In the genomic region with DNA sequence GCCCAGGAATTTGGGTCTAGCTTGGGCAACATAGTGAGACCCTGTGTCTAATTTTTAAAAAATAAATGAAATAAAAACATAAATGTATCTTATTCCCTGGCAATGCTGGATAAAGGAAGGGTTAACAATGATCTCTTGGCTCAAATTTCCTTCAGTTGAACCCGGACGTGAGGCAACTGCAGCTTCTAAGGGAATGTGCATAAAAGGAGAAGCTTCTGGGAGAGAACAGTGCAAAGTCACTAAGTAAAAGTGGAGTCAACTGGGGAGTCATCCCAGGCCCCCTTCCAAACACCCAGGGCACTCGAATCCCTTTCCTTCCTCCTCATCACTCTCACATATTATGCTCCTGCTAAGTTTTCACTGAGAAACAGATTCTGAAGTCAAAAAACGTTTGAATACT, we compare ENCODE assay signal across 23 cellular contexts.
DNase-seq lines count a peak whose midpoint lies in the region; ATAC-seq and TF ChIP-seq lines count a peak whose summit lies in the region.
"Had no signal": no experiment of that assay in that cellular context is flagged by ENCODE, and none has a peak within 500 bp of the region (broad histone marks: within the 10 kb centered on the region; RNA-seq: fewer than 3 reads in every experiment).

No MANE protein-coding gene starts in this region.

- H3K27me3 Mint-ChIP-seq in Calu3 (ENCODE audit: unreplicated experiment), result no peaks in the 10 kb centered on the region
- peaks cover 2 to 3% of the 10 kb centered on the region in 2 donors for H3K27me3 Mint-ChIP-seq in CD8-positive, alpha-beta memory T cell
- H3K27me3 Mint-ChIP-seq: activated naive CD8-positive, alpha-beta T cell had no signal

- dilution Hi-C loops in IMR-90 (cut with HindIII; ENCODE audit: low sequenced_read_pairs, unreplicated experiment), result loop anchor here (25.0 kb wide), 1 partner anchor 200 kb away; no protein-coding TSS in a partner anchor

- H3K27me3 ChIP-seq in IMR-90 (ENCODE audit: control insufficient read depth, insufficient read depth, low read length) (no peaks in the 10 kb centered on the region), neuronal stem cell (ENCODE audit: control insufficient read depth in 3 of 3, insufficient read depth in 3 of 3, low read depth in 1 of 3, low read length in 3 of 3) (no peaks in the 10 kb centered on the region)
- no peaks in the 10 kb centered on the region for H3K27me3 ChIP-seq in CD8-positive, alpha-beta memory T cell (ENCODE audit: insufficient read depth, low read length, poor library complexity, severe bottlenecking)
- H3K27me3 ChIP-seq: pancreas, right lobe of liver, tibial artery had no signal

- peaks cover 40% of the 10 kb centered on the region for H3K4me1 Mint-ChIP-seq in Calu3 (ENCODE audit: low read depth, unreplicated experiment)
- no peaks in the 10 kb centered on the region for H3K4me1 Mint-ChIP-seq in CD8-positive, alpha-beta memory T cell
- H3K4me1 Mint-ChIP-seq: stimulated activated naive B cell treated with anti-CD40 and anti-IgM and Interleukin-4, amounts not matched to agents 10 μg/mL and 1 μg/mL and 100 μg/mL, for 72 hours had no signal

- POLR2A ChIA-PET in IMR-90 (lab: Charles Lee; ENCODE audit: unreplicated experiment), result no interaction called here
- POLR2A ChIA-PET in CD8-positive, alpha-beta memory T cell (lab: Charles Lee), result no interaction called here

- no peak overlapping the region for H3K56ac ChIP-seq in IMR-90 (ENCODE audit: extremely low read depth, insufficient read depth, low read length)

- H2BK12ac ChIP-seq in neuronal stem cell (ENCODE audit: low read length), result no peak overlapping the region

- peaks cover 10% of the 10 kb centered on the region; the same call in 1 of the 2 replicates for H3K9me1 ChIP-seq in IMR-90 (ENCODE audit: insufficient read depth, low read length)

- H3K4me3 ChIP-seq in IMR-90 (ENCODE audit: insufficient read depth, low read depth, low read length) (no peak overlapping the region), cardiac fibroblast (replicated peaks in 1 of 2; ENCODE audit: low read depth in 2 of 2, low read length in 2 of 2) (no peak overlapping the region), neuronal stem cell (ENCODE audit: low read length in 2 of 2) (no peak overlapping the region)
- H3K4me3 ChIP-seq in CD8-positive, alpha-beta memory T cell (ENCODE audit: low read length), result no peak overlapping the region
- H3K4me3 ChIP-seq: pancreas, right lobe of liver, tibial artery had no signal

- peaks cover 7% of the 10 kb centered on the region for H3K4me1 ChIP-seq in IMR-90 (ENCODE audit: control insufficient read depth, insufficient read depth, low read length)
- H3K4me1 ChIP-seq in neuronal stem cell (ENCODE audit: control insufficient read depth in 2 of 2, insufficient read depth in 1 of 2, low read depth in 1 of 2, low read length in 2 of 2), result peaks cover 10 to 17% of the 10 kb centered on the region in 2 donors
- no peaks in the 10 kb centered on the region for H3K4me1 ChIP-seq in CD8-positive, alpha-beta memory T cell (ENCODE audit: insufficient read depth, low read length)
- H3K4me1 ChIP-seq: pancreas had no signal

- H3K79me1 ChIP-seq in IMR-90 (ENCODE audit: low read depth in 1 of 2, low read length in 2 of 2), result no peaks in the 10 kb centered on the region
- no peaks in the 10 kb centered on the region for H3K79me1 ChIP-seq in neuronal stem cell (ENCODE audit: low read depth, low read length)

- peak overlapping the region; percentile 93 for H3K27ac Mint-ChIP-seq in Calu3 (ENCODE audit: unreplicated experiment)
- H3K27ac Mint-ChIP-seq in CD8-positive, alpha-beta memory T cell, result peak overlapping the region in 1 of 8 donors; percentile 16
- H3K27ac Mint-ChIP-seq: activated CD4-positive, alpha-beta T cell treated with anti-CD3 and anti-CD28 coated beads, Interleukin-2, amount 10 ng/mL, durations not matched to agents 7 days and 5 days; activated naive CD8-positive, alpha-beta T cell; stimulated activated naive B cell treated with anti-CD40 and anti-IgM and Interleukin-4, amounts not matched to agents 10 μg/mL and 1 μg/mL and 100 μg/mL, for 72 hours had no signal

- H4K20me1 ChIP-seq in IMR-90 (ENCODE audit: insufficient read depth, low read length), result no peaks in the 10 kb centered on the region

- H3K18ac ChIP-seq in IMR-90 (ENCODE audit: low read depth, low read length), result no peak overlapping the region
- H3K18ac ChIP-seq in neuronal stem cell (ENCODE audit: low read length), result no peak overlapping the region

- H4K5ac ChIP-seq in IMR-90 (ENCODE audit: low read depth, low read length), result no peak overlapping the region

- no peaks in the 10 kb centered on the region for H3K9me3 ChIP-seq in IMR-90 (ENCODE audit: control insufficient read depth, insufficient read depth, low read length)
- no peaks in the 10 kb centered on the region for H3K9me3 ChIP-seq in neuronal stem cell (replicated peaks in 1 of 2; ENCODE audit: control insufficient read depth in 2 of 2, insufficient read depth in 1 of 2, low read depth in 1 of 2, low read length in 2 of 2)
- no peaks in the 10 kb centered on the region for H3K9me3 ChIP-seq in CD8-positive, alpha-beta memory T cell (ENCODE audit: low read length)
- H3K9me3 ChIP-seq: pancreas, right lobe of liver, tibial artery had no signal

- H4K8ac ChIP-seq in IMR-90 (ENCODE audit: low read depth in 2 of 2, low read length in 2 of 2), result no peak overlapping the region
- no peak overlapping the region for H4K8ac ChIP-seq in neuronal stem cell (ENCODE audit: low read depth, low read length)

- peaks cover 5% of the 10 kb centered on the region for H3K36me3 Mint-ChIP-seq in Calu3 (ENCODE audit: insufficient read depth, unreplicated experiment)
- H3K36me3 Mint-ChIP-seq in CD8-positive, alpha-beta memory T cell, result no peaks in the 10 kb centered on the region
- H3K36me3 Mint-ChIP-seq: activated naive CD8-positive, alpha-beta T cell; stimulated activated naive B cell treated with anti-CD40 and anti-IgM and Interleukin-4, amounts not matched to agents 10 μg/mL and 1 μg/mL and 100 μg/mL, for 72 hours had no signal

- no peak overlapping the region for H2AK5ac ChIP-seq in IMR-90 (ENCODE audit: low read depth, low read length)
- H2AK5ac ChIP-seq in neuronal stem cell (ENCODE audit: low read depth, low read length), result no peak overlapping the region

- no peak for TF ChIP-seq CTCF in Calu3 (IDR thresholded peaks at IDR 0.05; ENCODE audit: unreplicated experiment)
- TF ChIP-seq CTCF in IMR-90 (conservative IDR thresholded peaks at IDR 0.05; ENCODE audit: low read depth, low read length), result no peak
- no peak for TF ChIP-seq CTCF in cardiac fibroblast (IDR thresholded peaks at IDR 0.05; ENCODE audit: low read depth, low read length)

- no peak for TF ChIP-seq RAD21 in IMR-90 (IDR thresholded peaks at IDR 0.05; ENCODE audit: low read length)

- H3K36me3 ChIP-seq in IMR-90 (ENCODE audit: control insufficient read depth, insufficient read depth, low read length) (no peaks in the 10 kb centered on the region), neuronal stem cell (replicated peaks in 1 of 2; ENCODE audit: control insufficient read depth in 2 of 2, insufficient read depth in 2 of 2, low read length in 2 of 2) (no peaks in the 10 kb centered on the region)
- H3K36me3 ChIP-seq in CD8-positive, alpha-beta memory T cell (ENCODE audit: insufficient read depth, low read length), result no peaks in the 10 kb centered on the region
- H3K36me3 ChIP-seq: pancreas, right lobe of liver, tibial artery had no signal

- no CpG with 5 or more reads among the region's 4 CpGs for WGBS in IMR-90 (ENCODE audit: extremely low coverage in 2 of 2, insufficient read length in 1 of 2), 2 experiments
- no CpG with 5 or more reads among the region's 4 CpGs for WGBS in neuronal stem cell (ENCODE audit: extremely low coverage in 2 of 2, insufficient read length in 2 of 2, insufficient replicate concordance in 1 of 2), 2 donors

- TF ChIP-seq POLR2A in IMR-90 (IDR thresholded peaks at IDR 0.05; ENCODE audit: low read depth, low read length), result no peak

- H3K9ac ChIP-seq in IMR-90 (ENCODE audit: low read depth, low read length) (no peak overlapping the region), neuronal stem cell (ENCODE audit: low read depth, low read length, poor library complexity) (no peak overlapping the region)

- no peak overlapping the region for H3K4me3 Mint-ChIP-seq in Calu3 (ENCODE audit: low read depth, unreplicated experiment)
- H3K4me3 Mint-ChIP-seq in CD8-positive, alpha-beta memory T cell, result no peak overlapping the region
- H3K4me3 Mint-ChIP-seq: activated CD4-positive, alpha-beta T cell treated with anti-CD3 and anti-CD28 coated beads, Interleukin-2, amount 10 ng/mL, durations not matched to agents 7 days and 5 days; activated naive CD8-positive, alpha-beta T cell; stimulated activated naive B cell treated with anti-CD40 and anti-IgM and Interleukin-4, amounts not matched to agents 10 μg/mL and 1 μg/mL and 100 μg/mL, for 72 hours had no signal

- no peak overlapping the region for H3K4ac ChIP-seq in IMR-90 (ENCODE audit: low read depth, low read length)
- H3K4ac ChIP-seq in neuronal stem cell (ENCODE audit: low read length), result no peak overlapping the region

- in situ Hi-C loops in IMR-90 (cut with MboI; ENCODE audit: low sequenced_read_pairs), result no loop called here

- peak overlapping the region; percentile 41; the same call in 1 of the 2 replicates for H3K23ac ChIP-seq in IMR-90 (ENCODE audit: low read depth, low read length)
- H3K23ac ChIP-seq in neuronal stem cell (ENCODE audit: low read depth, low read length, poor library complexity), result no peak overlapping the region

- H2BK5ac ChIP-seq in IMR-90 (ENCODE audit: low read depth, low read length, poor library complexity, severe bottlenecking), result no peak overlapping the region
- H2BK5ac ChIP-seq in neuronal stem cell (ENCODE audit: low read length), result no peak overlapping the region

- BruUV-seq in Calu3 (replicated peaks; lab: Mats Ljungman, UMichigan) (no TSS peak), IMR-90 (replicated peaks; lab: Mats Ljungman, UMichigan) (no TSS peak)

- H3K27ac ChIP-seq in IMR-90 (ENCODE audit: insufficient read depth, low read length) (no peak overlapping the region), neuronal stem cell (replicated peaks; ENCODE audit: low read length) (no peak overlapping the region)
- H3K27ac ChIP-seq in CD8-positive, alpha-beta memory T cell (ENCODE audit: low read depth, low read length), result no peak overlapping the region
- H3K27ac ChIP-seq: pancreas, tibial artery, VCaP had no signal

- H3K14ac ChIP-seq in IMR-90 (replicated peaks; ENCODE audit: low read depth, low read length), result no peak overlapping the region
- H3K14ac ChIP-seq in neuronal stem cell (ENCODE audit: low read length), result no peak overlapping the region

- ATAC-seq in IMR-90 (ENCODE audit: low read depth) (no peak), HG03025 (IDR thresholded peaks at IDR 0.05; ENCODE audit: low FRiP score, unreplicated experiment) (no peak), HG03432 (IDR thresholded peaks at IDR 0.05; ENCODE audit: unreplicated experiment) (no peak)
- ATAC-seq: HCT116; pancreas; stimulated activated naive B cell treated with anti-CD40 and anti-IgM and Interleukin-4, amounts not matched to agents 10 μg/mL and 1 μg/mL and 100 μg/mL, for 72 hours had no signal

- H2BK120ac ChIP-seq in IMR-90 (ENCODE audit: low read depth, low read length) (no peak overlapping the region), neuronal stem cell (ENCODE audit: low read depth, low read length) (no peak overlapping the region)

- DNase-seq in Calu3 (no peak), IMR-90 (no peak), cardiac fibroblast (ENCODE audit: low read depth in 2 of 2) (peak; percentile 29 to 39), neuronal stem cell (ENCODE audit: low spot score) (no peak), ureter (ENCODE audit: low spot score) (no peak)
- DNase-seq in CD8-positive, alpha-beta memory T cell, result no peak
- DNase-seq: activated CD4-positive, alpha-beta T cell treated with anti-CD3 and anti-CD28 coated beads, Interleukin-2, amount 10 ng/mL, durations not matched to agents 7 days and 5 days; cortex of kidney; DMS79 treated with DMSO at 0.1 percent for 48 hours; hippocampal formation; islet precursor cell; NCI-H1436; pancreas; right lobe of liver; Right ventricle myocardium superior; stimulated activated naive B cell treated with anti-CD40 and anti-IgM and Interleukin-4, amounts not matched to agents 10 μg/mL and 1 μg/mL and 100 μg/mL, for 72 hours; T-helper 1 cell; tibial artery had no signal

- H2AK9ac ChIP-seq in IMR-90 (replicated peaks; ENCODE audit: low read depth, low read length, poor library complexity), result no peak overlapping the region

- H2BK20ac ChIP-seq in IMR-90 (ENCODE audit: low read depth, low read length), result no peak overlapping the region

- no peak overlapping the region for H3K4me2 ChIP-seq in IMR-90 (ENCODE audit: low read depth, low read length)
- no peak overlapping the region for H3K4me2 ChIP-seq in neuronal stem cell (ENCODE audit: insufficient read depth, low read length, poor library complexity, severe bottlenecking)

- no peak overlapping the region for H2BK15ac ChIP-seq in IMR-90 (ENCODE audit: low read depth, low read length)
- no peak overlapping the region for H2BK15ac ChIP-seq in neuronal stem cell (ENCODE audit: low read length)

- intact Hi-C loops in Calu3 (cut with micrococcal nuclease; ENCODE audit: unreplicated experiment) (loop anchor here (2.0 kb wide), 1 partner anchor 127 kb away; no protein-coding TSS in a partner anchor), IMR-90 (cut with micrococcal nuclease) (no loop called here)

- H2AFZ ChIP-seq in IMR-90 (replicated peaks; ENCODE audit: low read length, poor library complexity) (peak overlapping the region; percentile 65), neuronal stem cell (ENCODE audit: low read length) (peak overlapping the region; percentile 42)

- no peaks in the 10 kb centered on the region for H3K9me3 Mint-ChIP-seq in Calu3 (ENCODE audit: low read depth, unreplicated experiment)
- no peaks in the 10 kb centered on the region for H3K9me3 Mint-ChIP-seq in CD8-positive, alpha-beta memory T cell
- H3K9me3 Mint-ChIP-seq: activated CD4-positive, alpha-beta T cell treated with anti-CD3 and anti-CD28 coated beads, Interleukin-2, amount 10 ng/mL, durations not matched to agents 7 days and 5 days; stimulated activated naive B cell treated with anti-CD40 and anti-IgM and Interleukin-4, amounts not matched to agents 10 μg/mL and 1 μg/mL and 100 μg/mL, for 72 hours had no signal

- CTCF ChIA-PET in Calu3 (lab: Charles Lee) (no interaction called here), IMR-90 (lab: Yijun Ruan, JAX) (no interaction called here)
- CTCF ChIA-PET in CD8-positive, alpha-beta memory T cell (lab: Charles Lee), result interaction anchor here (0.8 kb wide), 1 partner anchor 10 kb away, joined by 3 read pairs; no protein-coding TSS in a partner anchor

- H4K91ac ChIP-seq in IMR-90 (ENCODE audit: insufficient read depth, low read depth, low read length), result no peak overlapping the region
- H4K91ac ChIP-seq in neuronal stem cell (ENCODE audit: low read depth, low read length, poor library complexity), result no peak overlapping the region

Comparison
In these comparisons a context has a peak if more than half of its experiments do, and no peak if none do; other contexts are left out.
1. DNase-seq: peak in cardiac fibroblast (2 of 2); none in Calu3 (single experiment), IMR-90 (single experiment), neuronal stem cell (single experiment), ureter (single experiment) and CD8-positive, alpha-beta memory T cell (0 of 5).